1 cellular context compared by ENCODE assay signal in the genomic region with DNA sequence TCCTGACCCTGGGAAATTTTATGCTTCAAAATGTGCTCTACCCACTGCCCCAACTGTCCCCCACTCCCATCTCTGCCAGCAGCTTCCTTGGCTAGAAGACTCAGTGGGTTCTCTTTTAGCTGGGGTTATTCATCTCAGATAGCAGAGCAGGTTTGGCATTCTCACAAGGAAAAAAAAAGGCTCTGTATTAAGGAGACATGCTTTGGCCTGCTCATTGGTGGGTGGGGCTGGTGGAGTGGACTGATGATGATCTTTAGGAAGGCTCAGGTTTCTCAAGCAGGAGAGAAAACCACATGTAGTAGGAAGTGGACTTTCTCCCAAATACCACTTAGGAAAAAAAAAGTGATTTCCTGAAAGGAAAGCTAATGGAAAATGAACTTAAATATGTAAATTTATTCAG.
TF ChIP-seq lines count a peak whose summit lies in the region.

No MANE protein-coding gene starts in this region.

TF ChIP-seq in H1, 55 proteins besides CTCF, POLR2A, EP300 and RAD21 (continued from another document):
- no peak for TF ChIP-seq CTBP2 (IDR thresholded peaks at IDR 0.05; ENCODE audit: borderline replicate concordance, insufficient read depth, insufficient read length, low read length)
- TF ChIP-seq SRF (IDR thresholded peaks at IDR 0.05; ENCODE audit: low read depth, low read length), result no peak
- TF ChIP-seq HDAC6 (IDR thresholded peaks at IDR 0.05; ENCODE audit: low read depth, low read length), result no peak
